ENCODE assay signal across 8 cellular contexts in genomic region chr1:161153682-161154337, GRCh38. TPM values are rescaled to one million over a fixed set of nuclear protein-coding genes. Genes with fewer than 3 reads are reported as not detected.
DNase-seq lines count a peak whose midpoint lies in the region; ATAC-seq and TF ChIP-seq lines count a peak whose summit lies in the region.

Gene UFC1 (plus strand): TSS chr1:161153978. CDS start chr1:161153998, 20 bp downstream.

- peaks cover 28 to 43% of the 10 kb centered on the region in 2 donors for H3K4me1 Mint-ChIP-seq in immature natural killer cell

- H3K36me3 ChIP-seq in mammary epithelial cell (ENCODE audit: insufficient read depth, low read length) (peaks cover 4% of the 10 kb centered on the region), smooth muscle cell (ENCODE audit: low read depth) (no peaks in the 10 kb centered on the region)

- 3% methylated on average over 30 of the region's 33 CpGs for WGBS in mammary epithelial cell (ENCODE audit: low coverage, missing lambda C conversion rate)
- under 1% methylated on average over 33 of the region's 33 CpGs for WGBS in smooth muscle cell (ENCODE audit: low lambda C conversion rate)

- H3K4me1 ChIP-seq in mammary epithelial cell (ENCODE audit: insufficient read depth, low read length) (peaks cover 3% of the 10 kb centered on the region), smooth muscle cell (ENCODE audit: low read depth) (peaks cover 6% of the 10 kb centered on the region)

- no peaks in the 10 kb centered on the region for H3F3A ChIP-seq in smooth muscle cell (ENCODE audit: low read depth)

- no peak for TF ChIP-seq CTCF in VCaP (conservative IDR thresholded peaks at IDR 0.05)
- TF ChIP-seq CTCF in mammary epithelial cell (conservative IDR thresholded peaks at IDR 0.05 in 1 of 2, IDR thresholded peaks at IDR 0.05 in 1 of 2; ENCODE audit: extremely low read depth in 1 of 2, insufficient read depth in 1 of 2, low read depth in 1 of 2, low read length in 2 of 2): peak in 1 of 2 donors; percentile 1
- TF ChIP-seq CTCF in smooth muscle cell (IDR thresholded peaks at IDR 0.05; ENCODE audit: borderline replicate concordance, insufficient read depth, poor library complexity, severe bottlenecking): no peak

- H4K20me1 ChIP-seq in mammary epithelial cell (ENCODE audit: insufficient read depth, low read length): no peaks in the 10 kb centered on the region
- no peaks in the 10 kb centered on the region for H4K20me1 ChIP-seq in smooth muscle cell (ENCODE audit: low read depth)

- peak within 1 kb of the TSS; percentile 97 for H3K27ac ChIP-seq in VCaP
- H3K27ac ChIP-seq in mammary epithelial cell (ENCODE audit: insufficient read depth, low read depth, low read length): peak within 1 kb of the TSS; percentile 96
- peak within 1 kb of the TSS; percentile 93 for H3K27ac ChIP-seq in smooth muscle cell (ENCODE audit: low read depth)

- H3K27ac Mint-ChIP-seq in immature natural killer cell: peak within 1 kb of the TSS; percentile 99 to 100 (median 100)

- dilution Hi-C loops in mammary epithelial cell (cut with HindIII; ENCODE audit: low sequenced_read_pairs): no loop called here

- H3K4me2 ChIP-seq in mammary epithelial cell (ENCODE audit: insufficient read depth, low read depth, low read length) (peak within 1 kb of the TSS; percentile 54), smooth muscle cell (peak within 1 kb of the TSS; percentile 86)

- no peaks in the 10 kb centered on the region for H3K27me3 ChIP-seq in mammary epithelial cell (ENCODE audit: insufficient read depth, low read length)
- no peaks in the 10 kb centered on the region for H3K27me3 ChIP-seq in smooth muscle cell (ENCODE audit: low read depth)

- BruUV-seq in mammary epithelial cell (replicated peaks; lab: Mats Ljungman, UMichigan): TSS peak; percentile 90

- in situ Hi-C loops in mammary epithelial cell (cut with MboI; ENCODE audit: low sequenced_read_pairs in 2 of 2): no loop called here

- peaks cover 11% of the 10 kb centered on the region for H3K79me2 ChIP-seq in mammary epithelial cell (ENCODE audit: insufficient read depth, low read length)
- H3K79me2 ChIP-seq in smooth muscle cell (ENCODE audit: low read depth): peaks cover 10% of the 10 kb centered on the region

- H3K9me3 ChIP-seq in mammary epithelial cell (replicated peaks; ENCODE audit: insufficient read depth, low read length) (no peaks in the 10 kb centered on the region), smooth muscle cell (replicated peaks; ENCODE audit: low read depth) (no peaks in the 10 kb centered on the region)

- peak within 1 kb of the TSS; percentile 74 to 80 (median 75) for H3K4me3 ChIP-seq in mammary epithelial cell (replicated peaks in 1 of 3; ENCODE audit: insufficient read depth in 1 of 3, low read depth in 2 of 3, low read length in 3 of 3)
- H3K4me3 ChIP-seq in smooth muscle cell: peak within 1 kb of the TSS; percentile 78

- peak; percentile 64 for DNase-seq in 8988T
- peak; percentile 90 for DNase-seq in NCI-H2227 (lab: John Stamatoyannopoulos, UW; ENCODE audit: unreplicated experiment)
- peak; percentile 90 for DNase-seq in mammary epithelial cell
- DNase-seq in immature natural killer cell: peak; percentile 83 to 89 (median 86)
- DNase-seq in smooth muscle cell (lab: John Stamatoyannopoulos, UW; ENCODE audit: unreplicated experiment): peak; percentile 18

- H2AFZ ChIP-seq in mammary epithelial cell (ENCODE audit: low read depth, low read length) (peak within 1 kb of the TSS; percentile 92), smooth muscle cell (ENCODE audit: low read depth) (peak within 1 kb of the TSS; percentile 88)

- H3K9me3 Mint-ChIP-seq in immature natural killer cell: no peaks in the 10 kb centered on the region

- H3K27me3 Mint-ChIP-seq in immature natural killer cell (ENCODE audit: low read depth in 3 of 3): peaks cover 4 to 11% (median 5%) of the 10 kb centered on the region in 3 donors

- CTCF ChIA-PET in mammary epithelial cell (lab: Charles Lee; ENCODE audit: low non-redundant PET): interaction anchor here (0.6 kb wide), 3 partner anchors 11 to 229 kb away, joined by 3 to 5 read pairs (median 3); no protein-coding TSS in a partner anchor

- peak; percentile 79 for ATAC-seq in GM18520 (IDR thresholded peaks at IDR 0.05; ENCODE audit: unreplicated experiment)
- peak; percentile 68 for ATAC-seq in HG03135 (IDR thresholded peaks at IDR 0.05; ENCODE audit: unreplicated experiment)

- H3K4me3 Mint-ChIP-seq in immature natural killer cell: peak within 1 kb of the TSS; percentile 98 to 100 (median 100)

- intact Hi-C loops in mammary epithelial cell (cut with micrococcal nuclease): loop anchor here (1.0 to 2.0 kb wide), 3 partner anchors 12 to 35 kb away; partner anchors contain the start of genes NIT1, PFDN2 and PPOX

- peak within 1 kb of the TSS; percentile 100 for H3K9ac ChIP-seq in mammary epithelial cell (ENCODE audit: insufficient read depth, low read length)
- peak within 1 kb of the TSS; percentile 98 for H3K9ac ChIP-seq in smooth muscle cell (ENCODE audit: low read depth)

- peaks cover 0 to 19% (median 10%) of the 10 kb centered on the region in 3 donors for H3K36me3 Mint-ChIP-seq in immature natural killer cell

RNA-seq across cellular contexts. Expression of gene UFC1, which starts in this region (rescaled TPM):
- total RNA-seq in mammary epithelial cell (10 to 100 TPM; 49.2 to 59.3 TPM), smooth muscle cell (57.1 and 58.2 TPM in 2 replicates)
- polyA plus RNA-seq in mammary epithelial cell (103 TPM), immature natural killer cell (100 to 1,000 TPM; 174 to 219 (median 186) TPM), smooth muscle cell (81.5 and 94.5 TPM in 2 replicates)
- 57.0 TPM for polyA minus RNA-seq in mammary epithelial cell

Comparison
In these comparisons a context has a peak if more than half of its experiments do, and no peak if none do; other contexts are left out.
1. Peak in every context shown above with its lines: DNase-seq, ATAC-seq, H3K4me3 ChIP-seq and H3K27ac ChIP-seq.
2. DNase-seq: peak in every context shown above with its lines; median percentile 90 in NCI-H2227; 90 in mammary epithelial cell; 86 in immature natural killer cell; 64 in 8988T; 18 in smooth muscle cell.